Comparison of ENCODE assay signal across 11 cellular contexts in the genomic region with DNA sequence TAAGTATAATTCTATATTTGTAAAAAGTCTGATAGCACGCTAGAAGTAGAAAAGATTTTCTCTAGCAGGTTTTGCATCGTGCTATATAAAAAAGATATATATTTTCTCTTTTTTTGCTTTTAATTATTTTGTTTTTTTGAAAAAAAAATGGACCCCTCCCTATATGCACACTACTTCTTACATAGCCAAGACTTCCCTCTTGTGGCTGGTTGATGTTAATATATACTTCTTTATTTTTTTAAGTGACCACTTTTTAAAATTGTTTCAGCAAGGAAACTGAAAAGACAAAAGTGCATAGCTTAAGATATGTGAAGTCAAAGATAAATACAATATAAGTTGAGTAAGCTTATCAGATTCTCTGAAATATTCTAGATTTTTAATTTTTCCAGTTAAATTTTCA.
DNase-seq lines count a peak whose midpoint lies in the region; ATAC-seq and TF ChIP-seq lines count a peak whose summit lies in the region.
"Had no signal": no experiment of that assay in that cellular context is flagged by ENCODE, and none has a peak within 500 bp of the region (broad histone marks: within the 10 kb centered on the region; RNA-seq: fewer than 3 reads in every experiment).

No MANE protein-coding gene starts in this region.

- H3K9me2 ChIP-seq in GM23248 (ENCODE audit: insufficient read depth) = no peaks in the 10 kb centered on the region

- in situ Hi-C loops in ACHN (cut with HindIII; ENCODE audit: low pct_ligation_motif_present, low pct_unique_long_range_greater_than_20kb, low sequenced_read_pairs) = no loop called here
- in situ Hi-C loops in GM23248 (cut with MboI) = no loop called here

- H3K9ac ChIP-seq in GM23248 (no peak overlapping the region), neuronal stem cell (ENCODE audit: low read depth, low read length, poor library complexity) (no peak overlapping the region)

- no peak overlapping the region for H3K4ac ChIP-seq in neuronal stem cell (ENCODE audit: low read length)

- H3K18ac ChIP-seq in neuronal stem cell (ENCODE audit: low read length) = no peak overlapping the region

- H3K14ac ChIP-seq in neuronal stem cell (ENCODE audit: low read length) = no peak overlapping the region

- no peaks in the 10 kb centered on the region for H4K20me1 ChIP-seq in GM23248 (ENCODE audit: insufficient read depth)

- H3K36me3 ChIP-seq in GM23248 (ENCODE audit: low read depth) (no peaks in the 10 kb centered on the region), neuronal stem cell (replicated peaks in 1 of 2; ENCODE audit: control insufficient read depth in 2 of 2, insufficient read depth in 2 of 2, low read length in 2 of 2) (no peaks in the 10 kb centered on the region)

- no peaks in the 10 kb centered on the region for H3K27me3 ChIP-seq in GM23248 (replicated peaks; ENCODE audit: insufficient read depth)
- no peaks in the 10 kb centered on the region for H3K27me3 ChIP-seq in neuronal stem cell (ENCODE audit: control insufficient read depth in 3 of 3, insufficient read depth in 3 of 3, low read depth in 1 of 3, low read length in 3 of 3)

- no peak overlapping the region for H2BK15ac ChIP-seq in neuronal stem cell (ENCODE audit: low read length)

- H3K4me3 ChIP-seq in GM23248 (no peak overlapping the region), fibroblast of mammary gland (ENCODE audit: control insufficient read depth, low read depth, low read length) (no peak overlapping the region), neuronal stem cell (ENCODE audit: low read length in 2 of 2) (no peak overlapping the region)

- peak; percentile 12 for DNase-seq in ACHN
- peak; percentile 2 for DNase-seq in GM23248
- DNase-seq in NCI-H82 treated with DMSO at 0.1 percent for 48 hours (lab: John Stamatoyannopoulos, UW; ENCODE audit: unreplicated experiment) = peak; percentile 22
- DNase-seq in fibroblast of mammary gland (ENCODE audit: low read depth) = peak; percentile 1
- no peak for DNase-seq in neuronal stem cell (ENCODE audit: low spot score)
- DNase-seq: activated CD4-positive, alpha-beta memory T cell treated with anti-CD3 and anti-CD28 coated beads for 36 hours; central memory CD4-positive, alpha-beta T cell; DMS79 had no signal

- H3K4me1 ChIP-seq in GM23248 (ENCODE audit: insufficient read depth) (no peaks in the 10 kb centered on the region), neuronal stem cell (ENCODE audit: control insufficient read depth in 2 of 2, insufficient read depth in 1 of 2, low read depth in 1 of 2, low read length in 2 of 2) (no peaks in the 10 kb centered on the region)

- no peak overlapping the region for H3K23ac ChIP-seq in neuronal stem cell (ENCODE audit: low read depth, low read length, poor library complexity)

- H3K27ac ChIP-seq in GM23248 = no peak overlapping the region
- no peak overlapping the region for H3K27ac ChIP-seq in neuronal stem cell (replicated peaks; ENCODE audit: low read length)

- H3F3A ChIP-seq in GM23248 (ENCODE audit: insufficient read depth) = no peaks in the 10 kb centered on the region

- H2BK5ac ChIP-seq in neuronal stem cell (ENCODE audit: low read length) = no peak overlapping the region

- ATAC-seq in HG03039 (IDR thresholded peaks at IDR 0.05; ENCODE audit: unreplicated experiment) (no peak), GM18519 (IDR thresholded peaks at IDR 0.05; ENCODE audit: low FRiP score, unreplicated experiment) (no peak), HG02642 (IDR thresholded peaks at IDR 0.05; ENCODE audit: poor library complexity, unreplicated experiment) (no peak)

- no peak for TF ChIP-seq CTCF in fibroblast of mammary gland (conservative IDR thresholded peaks at IDR 0.05; ENCODE audit: control insufficient read depth, insufficient read depth, low read depth, low read length)

- H4K8ac ChIP-seq in neuronal stem cell (ENCODE audit: low read depth, low read length) = no peak overlapping the region

- no peak overlapping the region for H2AFZ ChIP-seq in GM23248
- no peak overlapping the region for H2AFZ ChIP-seq in neuronal stem cell (ENCODE audit: low read length)

- H2AK5ac ChIP-seq in neuronal stem cell (ENCODE audit: low read depth, low read length) = no peak overlapping the region

- no peak overlapping the region for H2BK120ac ChIP-seq in neuronal stem cell (ENCODE audit: low read depth, low read length)

- WGBS in GM23248 (ENCODE audit: low coverage in 1 of 2, low lambda C conversion rate in 2 of 2, missing lambda C conversion rate in 2 of 2), 2 experiments = 30 to 35% methylated on average over 2 of the region's 2 CpGs
- WGBS in neuronal stem cell (ENCODE audit: extremely low coverage in 2 of 2, insufficient read length in 2 of 2, insufficient replicate concordance in 1 of 2), 2 donors = no CpG with 5 or more reads among the region's 2 CpGs

- no peak overlapping the region for H2BK12ac ChIP-seq in neuronal stem cell (ENCODE audit: low read length)

- H4K91ac ChIP-seq in neuronal stem cell (ENCODE audit: low read depth, low read length, poor library complexity) = no peak overlapping the region

- H3K9me3 ChIP-seq in GM23248 (ENCODE audit: low read depth) (no peaks in the 10 kb centered on the region), neuronal stem cell (replicated peaks in 1 of 2; ENCODE audit: control insufficient read depth in 2 of 2, insufficient read depth in 1 of 2, low read depth in 1 of 2, low read length in 2 of 2) (no peaks in the 10 kb centered on the region)

- H3K79me2 ChIP-seq in GM23248 (ENCODE audit: insufficient read depth) = no peaks in the 10 kb centered on the region

- H3K4me2 ChIP-seq in GM23248 (ENCODE audit: unreplicated experiment) (no peak overlapping the region), neuronal stem cell (ENCODE audit: insufficient read depth, low read length, poor library complexity, severe bottlenecking) (no peak overlapping the region)

- no peaks in the 10 kb centered on the region for H3K79me1 ChIP-seq in neuronal stem cell (ENCODE audit: low read depth, low read length)
